12 cellular contexts compared by ENCODE assay signal in the genomic region with DNA sequence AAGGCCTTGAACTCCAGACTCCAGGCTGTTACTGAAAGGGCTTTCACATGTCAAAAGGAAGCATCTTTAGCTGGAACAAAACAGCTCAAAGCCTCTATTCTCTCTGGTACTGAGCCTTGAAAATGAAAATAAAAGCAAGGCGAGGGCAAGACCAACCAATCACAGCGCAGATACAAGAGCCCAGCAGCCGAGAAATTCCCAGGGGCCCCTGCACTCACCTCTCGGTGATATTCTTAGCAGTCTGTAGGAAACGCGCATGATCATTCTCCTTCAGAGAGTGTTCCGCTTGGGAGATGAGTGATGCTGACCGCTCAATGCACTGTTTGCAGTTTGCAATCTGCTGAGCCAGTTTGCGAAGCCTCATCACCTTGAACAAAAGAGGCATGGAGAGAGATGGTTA.
A peak's percentile ranks its signal among the peaks of the same experiment; 100 is the strongest.
DNase-seq lines count a peak whose midpoint lies in the region; ATAC-seq and TF ChIP-seq lines count a peak whose summit lies in the region.
"Had no signal": no experiment of that assay in that cellular context is flagged by ENCODE, and none has a peak within 500 bp of the region (broad histone marks: within the 10 kb centered on the region; RNA-seq: fewer than 3 reads in every experiment).

No MANE protein-coding gene starts in this region.

- H3K4me1 Mint-ChIP-seq in nephron progenitor cell (peaks cover 27% of the 10 kb centered on the region), chondrocyte (ENCODE audit: low read depth) (peaks cover 40% of the 10 kb centered on the region)
- no peaks in the 10 kb centered on the region for H3K4me1 Mint-ChIP-seq in CD8-positive, alpha-beta T cell (ENCODE audit: low read depth)

- H3K4me3 Mint-ChIP-seq in nephron progenitor cell (no peak overlapping the region), chondrocyte (ENCODE audit: unreplicated experiment) (no peak overlapping the region)
- H3K4me3 Mint-ChIP-seq in CD8-positive, alpha-beta T cell = no peak overlapping the region

- intact Hi-C loops in CD8-positive, alpha-beta T cell (cut with DNase I, micrococcal nuclease) = no loop called here

- H3K27me3 Mint-ChIP-seq in nephron progenitor cell (ENCODE audit: low read depth, poor library complexity) = no peaks in the 10 kb centered on the region
- no peaks in the 10 kb centered on the region for H3K27me3 Mint-ChIP-seq in CD8-positive, alpha-beta T cell (ENCODE audit: low read depth)
- H3K27me3 Mint-ChIP-seq in chondrocyte (ENCODE audit: low read depth) = no peaks in the 10 kb centered on the region

- H3K27ac ChIP-seq in CD8-positive, alpha-beta T cell (ENCODE audit: low read depth, low read length) = no peak overlapping the region
- peak overlapping the region in 1 of 4 donors; percentile 67 for H3K27ac ChIP-seq in upper lobe of left lung
- H3K27ac ChIP-seq in coronary artery = peak overlapping the region in 1 of 2 donors; percentile 69

- peak; percentile 28 for DNase-seq in NCI-H1436 treated with DMSO at 0.1 percent for 48 hours (lab: John Stamatoyannopoulos, UW)
- DNase-seq in nephron progenitor cell = no peak
- no peak for DNase-seq in CD8-positive, alpha-beta T cell
- DNase-seq in upper lobe of left lung = no peak
- no peak for DNase-seq in coronary artery (ENCODE audit: low spot score)
- no peak for DNase-seq in chondrocyte (ENCODE audit: low spot score)
- DNase-seq: islet precursor cell; NCI-H2029 treated with DMSO at 0.1 percent for 48 hours; right lobe of liver; stimulated activated naive CD4-positive, alpha-beta T cell treated with Interleukin-2 at 50 U/mL for 16 hours had no signal

- H3K4me1 ChIP-seq in CD8-positive, alpha-beta T cell (ENCODE audit: insufficient read depth, low read length) = no peaks in the 10 kb centered on the region
- H3K4me1 ChIP-seq in upper lobe of left lung = peaks cover 0 to 9% (median 0%) of the 10 kb centered on the region in 4 donors
- H3K4me1 ChIP-seq: right lobe of liver had no signal

- no peak for TF ChIP-seq EP300 in upper lobe of left lung (IDR thresholded peaks at IDR 0.05)

- CTCF ChIA-PET in CD8-positive, alpha-beta T cell (lab: Charles Lee) = no interaction called here

- H3K9me3 ChIP-seq in CD8-positive, alpha-beta T cell (ENCODE audit: low read length) = no peaks in the 10 kb centered on the region
- no peaks in the 10 kb centered on the region for H3K9me3 ChIP-seq in upper lobe of left lung
- H3K9me3 ChIP-seq: right lobe of liver had no signal

- H3K9me3 Mint-ChIP-seq in nephron progenitor cell = peaks cover 48% of the 10 kb centered on the region
- no peaks in the 10 kb centered on the region for H3K9me3 Mint-ChIP-seq in CD8-positive, alpha-beta T cell
- H3K9me3 Mint-ChIP-seq in chondrocyte (ENCODE audit: low read depth) = peaks cover 15% of the 10 kb centered on the region

- H3K4me3 ChIP-seq in CD8-positive, alpha-beta T cell (ENCODE audit: low read depth, low read length) = no peak overlapping the region
- H3K4me3 ChIP-seq in upper lobe of left lung (no peak overlapping the region), coronary artery (no peak overlapping the region)
- H3K4me3 ChIP-seq: right lobe of liver had no signal

- no peak for TF ChIP-seq POLR2A in upper lobe of left lung (IDR thresholded peaks at IDR 0.05)

- POLR2A ChIA-PET in CD8-positive, alpha-beta T cell (lab: Charles Lee) = no interaction called here

- TF ChIP-seq CTCF in nephron progenitor cell (IDR thresholded peaks at IDR 0.05) = no peak
- TF ChIP-seq CTCF in CD8-positive, alpha-beta T cell (IDR thresholded peaks at IDR 0.05) = no peak
- no peak for TF ChIP-seq CTCF in upper lobe of left lung (IDR thresholded peaks at IDR 0.05)
- no peak for TF ChIP-seq CTCF in coronary artery (IDR thresholded peaks at IDR 0.05)
- TF ChIP-seq CTCF in chondrocyte (IDR thresholded peaks at IDR 0.05) = no peak

- H3K36me3 Mint-ChIP-seq in nephron progenitor cell (ENCODE audit: low read depth) (peaks cover 56% of the 10 kb centered on the region), chondrocyte (ENCODE audit: low read depth) (no peaks in the 10 kb centered on the region)
- no peaks in the 10 kb centered on the region for H3K36me3 Mint-ChIP-seq in CD8-positive, alpha-beta T cell

- 82 to 100% methylated on average over 1 to 9 of the region's 9 CpGs for WGBS in upper lobe of left lung, 2 donors

- H3K36me3 ChIP-seq in CD8-positive, alpha-beta T cell (ENCODE audit: insufficient read depth, low read length) = no peaks in the 10 kb centered on the region
- H3K36me3 ChIP-seq in upper lobe of left lung = no peaks in the 10 kb centered on the region
- H3K36me3 ChIP-seq: right lobe of liver had no signal

- ATAC-seq in GM18870 (IDR thresholded peaks at IDR 0.05; ENCODE audit: unreplicated experiment) = peak; percentile 92
- ATAC-seq in HG02610 (IDR thresholded peaks at IDR 0.05; ENCODE audit: unreplicated experiment) = peak; percentile 97
- ATAC-seq in CD8-positive, alpha-beta T cell = no peak
- ATAC-seq in upper lobe of left lung (ENCODE audit: low FRiP score in 2 of 2) = no peak

- H3K27ac Mint-ChIP-seq in nephron progenitor cell (peak overlapping the region; percentile 79), chondrocyte (ENCODE audit: unreplicated experiment) (no peak overlapping the region)
- H3K27ac Mint-ChIP-seq in CD8-positive, alpha-beta T cell = no peak overlapping the region

- no peaks in the 10 kb centered on the region for H3K27me3 ChIP-seq in CD8-positive, alpha-beta T cell (ENCODE audit: insufficient read depth, low read length)
- no peaks in the 10 kb centered on the region for H3K27me3 ChIP-seq in upper lobe of left lung
- H3K27me3 ChIP-seq: right lobe of liver had no signal

Comparison
In these comparisons a context has a peak if more than half of its experiments do, and no peak if none do; other contexts are left out.
1. ATAC-seq: peak in GM18870 (single experiment) and HG02610 (single experiment); none in CD8-positive, alpha-beta T cell (single experiment) and upper lobe of left lung (0 of 2).